Comparison of ENCODE assay signal across 10 cellular contexts in the genomic region with DNA sequence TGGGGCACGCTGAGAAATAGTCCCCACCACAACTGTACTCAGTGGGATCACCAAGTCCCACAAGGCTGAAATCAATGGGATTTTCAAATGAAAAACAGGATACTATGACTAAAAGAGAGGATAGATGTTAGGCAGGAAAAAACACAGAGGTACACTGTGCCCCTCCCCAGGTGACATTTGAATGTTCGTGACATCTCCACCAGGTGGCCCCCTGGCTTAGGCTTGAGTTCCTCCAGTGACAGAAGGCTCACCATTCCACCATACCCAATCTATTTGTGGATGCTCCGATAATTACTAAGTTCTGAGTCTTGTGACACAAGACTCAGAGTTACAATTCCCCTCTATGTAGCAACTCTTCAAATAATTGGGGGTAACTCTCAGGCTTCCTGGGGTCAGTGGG.
DNase-seq lines count a peak whose midpoint lies in the region; ATAC-seq and TF ChIP-seq lines count a peak whose summit lies in the region.
"Had no signal": no experiment of that assay in that cellular context is flagged by ENCODE, and none has a peak within 500 bp of the region (broad histone marks: within the 10 kb centered on the region; RNA-seq: fewer than 3 reads in every experiment).

No MANE protein-coding gene starts in this region.

- no peak overlapping the region for H3K4me3 ChIP-seq in BE2C (ENCODE audit: low read depth, low read length)
- no peak overlapping the region for H3K4me3 ChIP-seq in GM12865 (ENCODE audit: low read depth, low read length)
- H3K4me3 ChIP-seq in ovary = no peak overlapping the region
- H3K4me3 ChIP-seq: Peyer's patch had no signal

- H3K4me3 Mint-ChIP-seq in endothelial cell (ENCODE audit: unreplicated experiment) = no peak overlapping the region
- H3K4me3 Mint-ChIP-seq: brain had no signal

- no peaks in the 10 kb centered on the region for H3K36me3 Mint-ChIP-seq in endothelial cell (ENCODE audit: low read depth, unreplicated experiment)
- H3K36me3 Mint-ChIP-seq: brain had no signal

- WGBS in ovary, 3 donors = 79 to 91% (median 89%) methylated on average over 3 of the region's 3 CpGs

- no peak overlapping the region for H3K27ac ChIP-seq in ovary
- H3K27ac ChIP-seq: Peyer's patch had no signal

- TF ChIP-seq POLR2A in ovary (IDR thresholded peaks at IDR 0.05) = no peak

- H3K27me3 ChIP-seq in BE2C = no peaks in the 10 kb centered on the region
- no peaks in the 10 kb centered on the region for H3K27me3 ChIP-seq in ovary
- H3K27me3 ChIP-seq: Peyer's patch had no signal

- peak; percentile 54 for TF ChIP-seq CTCF in BE2C (IDR thresholded peaks at IDR 0.05; ENCODE audit: low read depth, low read length)
- TF ChIP-seq CTCF in GM12865 (IDR thresholded peaks at IDR 0.05; ENCODE audit: insufficient read depth, low read depth, low read length, missing control alignments) = peak; percentile 55
- no peak for TF ChIP-seq CTCF in endothelial cell (IDR thresholded peaks at IDR 0.05; ENCODE audit: unreplicated experiment)
- no peak for TF ChIP-seq CTCF in ovary (IDR thresholded peaks at IDR 0.05)

- H3K4me1 ChIP-seq in BE2C = peaks cover 9% of the 10 kb centered on the region
- peaks cover 2% of the 10 kb centered on the region for H3K4me1 ChIP-seq in ovary (ENCODE audit: insufficient read depth)

- H3K9me3 ChIP-seq in BE2C = no peaks in the 10 kb centered on the region
- no peaks in the 10 kb centered on the region for H3K9me3 ChIP-seq in ovary
- H3K9me3 ChIP-seq: Peyer's patch had no signal

- H3K27me3 Mint-ChIP-seq in endothelial cell (ENCODE audit: unreplicated experiment) = peaks cover 10% of the 10 kb centered on the region

- DNase-seq in BE2C (peak; percentile 33), GM12865 (ENCODE audit: low read depth) (peak; percentile 34), NCI-H146 treated with DMSO at 0.1 percent for 48 hours (lab: John Stamatoyannopoulos, UW; ENCODE audit: unreplicated experiment) (peak; percentile 16), endothelial cell (ENCODE audit: low spot score) (peak; percentile 11), retina (no peak), ovary (no peak), NCI-H1694 (lab: John Stamatoyannopoulos, UW) (no peak)
- DNase-seq: Peyer's patch had no signal

- intact Hi-C loops in ovary (cut with DNase I) = no loop called here

- no peak for TF ChIP-seq EP300 in ovary (IDR thresholded peaks at IDR 0.05)

- peaks cover 11% of the 10 kb centered on the region for H3K4me1 Mint-ChIP-seq in endothelial cell (ENCODE audit: unreplicated experiment)

- no peaks in the 10 kb centered on the region for H3K9me3 Mint-ChIP-seq in endothelial cell (ENCODE audit: unreplicated experiment)

- H3K27ac Mint-ChIP-seq in endothelial cell (ENCODE audit: unreplicated experiment) = no peak overlapping the region

- no peak for ATAC-seq in HG03432 (IDR thresholded peaks at IDR 0.05; ENCODE audit: unreplicated experiment)

- H3K36me3 ChIP-seq in BE2C = no peaks in the 10 kb centered on the region
- no peaks in the 10 kb centered on the region for H3K36me3 ChIP-seq in ovary
- H3K36me3 ChIP-seq: Peyer's patch had no signal

Comparison
In these comparisons a context has a peak if more than half of its experiments do, and no peak if none do; other contexts are left out.
1. DNase-seq: peak in BE2C (single experiment), GM12865 (single experiment), NCI-H146 treated with DMSO at 0.1 percent for 48 hours (single experiment) and endothelial cell (single experiment); none in retina (single experiment), ovary (0 of 5) and NCI-H1694 (single experiment).
2. CTCF ChIP-seq: peak in BE2C (single experiment) and GM12865 (single experiment); none in endothelial cell (single experiment) and ovary (0 of 3).